In the genomic region with DNA sequence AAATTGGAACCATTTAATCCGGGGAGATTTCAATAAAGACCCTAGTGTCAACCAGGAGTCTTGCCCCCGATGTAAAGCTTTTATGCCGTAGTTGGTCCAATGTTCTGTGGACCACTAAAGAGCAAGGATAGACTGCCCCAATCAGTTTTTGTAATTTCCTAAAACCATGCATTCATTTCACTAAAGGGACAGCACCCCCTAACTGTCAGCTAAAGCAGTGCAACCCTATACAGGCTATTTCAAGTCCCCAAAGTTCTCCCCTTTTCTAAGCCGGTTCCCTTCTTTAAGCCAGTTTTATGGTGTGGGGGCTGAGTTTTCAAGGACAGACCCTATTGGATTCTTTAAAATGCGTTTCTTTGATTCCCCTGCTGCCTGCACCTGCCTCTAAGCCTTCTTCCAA, we compare ENCODE assay signal across 1 cellular context.
TF ChIP-seq lines count a peak whose summit lies in the region.

No MANE protein-coding gene starts in this region.

TF ChIP-seq in HepG2, 621 proteins besides CTCF, POLR2A, EP300 and RAD21:
- TF ChIP-seq ZNF383 (CRISPR knock-in tag; IDR thresholded peaks at IDR 0.05; ENCODE audit: borderline replicate concordance) (no peak), ZNF549 (CRISPR knock-in tag; IDR thresholded peaks at IDR 0.05) (no peak), ZBTB8A (CRISPR knock-in tag; IDR thresholded peaks at IDR 0.05; ENCODE audit: borderline replicate concordance, low read depth) (no peak), ZBTB7A (CRISPR knock-in tag; IDR thresholded peaks at IDR 0.05) (no peak), ZNF816 (CRISPR knock-in tag; IDR thresholded peaks at IDR 0.05; ENCODE audit: borderline replicate concordance) (no peak), CENPBD1 (CRISPR knock-in tag; IDR thresholded peaks at IDR 0.05; ENCODE audit: borderline replicate concordance, low read depth) (no peak), ATF7 (IDR thresholded peaks at IDR 0.05) (no peak), ATF7 (CRISPR knock-in tag; IDR thresholded peaks at IDR 0.05) (no peak), ASH2L (IDR thresholded peaks at IDR 0.05; ENCODE audit: insufficient read length, low read depth, low read length) (no peak), PITX1 (CRISPR knock-in tag; IDR thresholded peaks at IDR 0.05) (no peak), KDM6A (CRISPR knock-in tag; IDR thresholded peaks at IDR 0.05; ENCODE audit: low read depth) (no peak), FOXA3 (CRISPR knock-in tag; IDR thresholded peaks at IDR 0.05) (no peak), PAX8 (CRISPR knock-in tag; IDR thresholded peaks at IDR 0.05; ENCODE audit: borderline replicate concordance) (no peak), HNF4A (CRISPR knock-in tag; IDR thresholded peaks at IDR 0.05) (no peak), ZSCAN25 (CRISPR knock-in tag; IDR thresholded peaks at IDR 0.05) (no peak), ZNF432 (CRISPR knock-in tag; IDR thresholded peaks at IDR 0.05; ENCODE audit: borderline replicate concordance) (no peak)
- TF ChIP-seq, protein P1, sequence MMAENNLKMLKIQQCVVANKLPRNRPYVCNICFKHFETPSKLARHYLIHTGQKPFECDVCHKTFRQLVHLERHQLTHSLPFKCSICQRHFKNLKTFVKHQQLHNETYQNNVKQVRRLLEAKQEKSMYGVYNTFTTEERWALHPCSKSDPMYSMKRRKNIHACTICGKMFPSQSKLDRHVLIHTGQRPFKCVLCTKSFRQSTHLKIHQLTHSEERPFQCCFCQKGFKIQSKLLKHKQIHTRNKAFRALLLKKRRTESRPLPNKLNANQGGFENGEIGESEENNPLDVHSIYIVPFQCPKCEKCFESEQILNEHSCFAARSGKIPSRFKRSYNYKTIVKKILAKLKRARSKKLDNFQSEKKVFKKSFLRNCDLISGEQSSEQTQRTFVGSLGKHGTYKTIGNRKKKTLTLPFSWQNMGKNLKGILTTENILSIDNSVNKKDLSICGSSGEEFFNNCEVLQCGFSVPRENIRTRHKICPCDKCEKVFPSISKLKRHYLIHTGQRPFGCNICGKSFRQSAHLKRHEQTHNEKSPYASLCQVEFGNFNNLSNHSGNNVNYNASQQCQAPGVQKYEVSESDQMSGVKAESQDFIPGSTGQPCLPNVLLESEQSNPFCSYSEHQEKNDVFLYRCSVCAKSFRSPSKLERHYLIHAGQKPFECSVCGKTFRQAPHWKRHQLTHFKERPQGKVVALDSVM (CRISPR knock-in tag; IDR thresholded peaks at IDR 0.05): no peak
